2 cellular contexts compared by ENCODE assay signal in the genomic region with DNA sequence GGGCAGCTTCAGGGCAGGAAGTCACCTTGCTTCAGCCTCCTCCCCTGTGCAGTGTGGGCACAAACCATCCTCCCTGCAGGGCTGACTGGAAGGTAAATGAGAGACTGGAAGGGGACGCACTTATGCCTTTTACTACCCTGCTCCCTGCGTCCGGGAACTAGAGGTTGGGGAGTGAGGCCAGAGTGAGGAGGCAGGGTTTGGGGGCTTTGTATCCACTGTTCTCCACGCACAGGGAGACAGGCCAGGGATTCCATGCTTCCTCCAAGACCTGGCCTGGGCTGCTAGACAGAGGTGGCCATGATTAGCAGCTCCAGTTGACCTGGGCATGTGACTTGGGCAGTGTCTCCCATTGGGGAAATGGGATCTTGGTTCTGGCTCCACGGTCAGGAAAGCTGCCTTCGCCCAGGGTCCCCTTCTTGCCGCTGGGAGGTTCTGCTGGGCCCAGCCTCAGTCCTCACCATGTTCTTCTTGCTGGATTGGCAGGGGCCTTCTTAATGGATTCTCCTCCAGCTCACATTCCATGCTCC.
TF ChIP-seq lines count a peak whose summit lies in the region.

No MANE protein-coding gene starts in this region.

TF ChIP-seq in SK-N-SH, 30 proteins besides CTCF, POLR2A, EP300 and RAD21 (continued from another document):
- TF ChIP-seq PBX3 (IDR thresholded peaks at IDR 0.05): no peak
- no peak for TF ChIP-seq GATA2 (CRISPR knock-in tag; IDR thresholded peaks at IDR 0.05)
TF ChIP-seq in SK-N-SH: peak in this region for 0.

TF ChIP-seq in SK-N-SH treated with all-trans-retinoic acid at 6 μM for 48 hours, 23 proteins besides CTCF, POLR2A, EP300 and RAD21 (continued from another document):
- no peak for TF ChIP-seq ARNTL (CRISPR knock-in tag; IDR thresholded peaks at IDR 0.05; ENCODE audit: borderline replicate concordance, low read depth)
- no peak for TF ChIP-seq ZNF8 (CRISPR knock-in tag; IDR thresholded peaks at IDR 0.05)
- TF ChIP-seq ZFP30 (CRISPR knock-in tag; IDR thresholded peaks at IDR 0.05): no peak
- TF ChIP-seq RARB (CRISPR knock-in tag; IDR thresholded peaks at IDR 0.05): no peak
- TF ChIP-seq ISL1 (CRISPR knock-in tag; IDR thresholded peaks at IDR 0.05): no peak
- TF ChIP-seq ZNF70 (CRISPR knock-in tag; IDR thresholded peaks at IDR 0.05): no peak
- no peak for TF ChIP-seq ZC3H10 (CRISPR knock-in tag; IDR thresholded peaks at IDR 0.05)
- TF ChIP-seq GLIS3 (CRISPR knock-in tag; IDR thresholded peaks at IDR 0.05): no peak
- TF ChIP-seq, protein P1, sequence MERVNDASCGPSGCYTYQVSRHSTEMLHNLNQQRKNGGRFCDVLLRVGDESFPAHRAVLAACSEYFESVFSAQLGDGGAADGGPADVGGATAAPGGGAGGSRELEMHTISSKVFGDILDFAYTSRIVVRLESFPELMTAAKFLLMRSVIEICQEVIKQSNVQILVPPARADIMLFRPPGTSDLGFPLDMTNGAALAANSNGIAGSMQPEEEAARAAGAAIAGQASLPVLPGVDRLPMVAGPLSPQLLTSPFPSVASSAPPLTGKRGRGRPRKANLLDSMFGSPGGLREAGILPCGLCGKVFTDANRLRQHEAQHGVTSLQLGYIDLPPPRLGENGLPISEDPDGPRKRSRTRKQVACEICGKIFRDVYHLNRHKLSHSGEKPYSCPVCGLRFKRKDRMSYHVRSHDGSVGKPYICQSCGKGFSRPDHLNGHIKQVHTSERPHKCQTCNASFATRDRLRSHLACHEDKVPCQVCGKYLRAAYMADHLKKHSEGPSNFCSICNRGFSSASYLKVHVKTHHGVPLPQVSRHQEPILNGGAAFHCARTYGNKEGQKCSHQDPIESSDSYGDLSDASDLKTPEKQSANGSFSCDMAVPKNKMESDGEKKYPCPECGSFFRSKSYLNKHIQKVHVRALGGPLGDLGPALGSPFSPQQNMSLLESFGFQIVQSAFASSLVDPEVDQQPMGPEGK (CRISPR knock-in tag; IDR thresholded peaks at IDR 0.05; ENCODE audit: borderline replicate concordance): no peak
- TF ChIP-seq CSDC2 (CRISPR knock-in tag; IDR thresholded peaks at IDR 0.05): no peak
TF ChIP-seq in SK-N-SH treated with all-trans-retinoic acid at 6 μM for 48 hours: peak in this region for 0.
